In the genomic region with DNA sequence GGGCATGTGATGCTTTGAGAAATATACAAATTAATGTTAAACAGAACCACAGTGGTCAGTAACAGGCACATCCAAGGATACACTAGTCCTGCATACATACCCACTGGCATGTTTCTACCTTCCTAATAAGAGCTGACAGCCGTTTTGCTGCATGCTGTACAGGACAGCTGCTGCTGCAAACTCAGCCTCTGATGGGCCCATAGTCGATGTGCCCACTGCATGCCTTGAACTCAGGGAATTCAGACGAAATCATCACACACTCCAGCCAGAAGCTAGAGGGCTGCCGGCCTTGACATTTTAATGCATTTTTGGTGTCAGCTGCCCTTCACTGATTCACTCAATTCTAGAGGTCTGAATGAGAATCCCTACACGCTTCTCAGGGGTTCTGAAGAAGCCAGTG, we compare ENCODE assay signal across 22 cellular contexts. TPM values are rescaled to one million over a fixed set of nuclear protein-coding genes. Genes with fewer than 3 reads are reported as not detected.
DNase-seq lines count a peak whose midpoint lies in the region; ATAC-seq and TF ChIP-seq lines count a peak whose summit lies in the region.
"Had no signal": no experiment of that assay in that cellular context is flagged by ENCODE, and none has a peak within 500 bp of the region (broad histone marks: within the 10 kb centered on the region; RNA-seq: fewer than 3 reads in every experiment).

No MANE protein-coding gene starts in this region.

- H3K4me3 Mint-ChIP-seq in activated CD8-positive, alpha-beta memory T cell treated with anti-CD3 and anti-CD28 coated beads, Interleukin-2, amount 10 ng/mL, durations not matched to agents 7 days and 5 days, result peak overlapping the region; percentile 29
- H3K4me3 Mint-ChIP-seq in T-helper 17 cell, result peak overlapping the region; percentile 21
- H3K4me3 Mint-ChIP-seq in dendritic cell treated with granulocyte-macrophage colony-stimulating factor and Interleukin-4, amounts not matched to agents 40 ng/mL and 50 ng/mL, for 4 days, result no peak overlapping the region
- H3K4me3 Mint-ChIP-seq: GM23338, memory B cell, nephron had no signal

- peaks cover 3 to 49% (median 25%) of the 10 kb centered on the region in 6 donors for H3K4me1 ChIP-seq in spleen

- H3K27ac ChIP-seq in spleen, result peak overlapping the region in 5 of 8 donors; percentile 8 to 71 (median 56)
- H3K27ac ChIP-seq: C4-2B, cardiac muscle cell, Peyer's patch, thyroid gland had no signal

- peaks cover 0 to 81% (median 27%) of the 10 kb centered on the region in 6 donors for H3K36me3 ChIP-seq in spleen

- peaks cover 71% of the 10 kb centered on the region for H3K36me3 Mint-ChIP-seq in activated CD8-positive, alpha-beta memory T cell treated with anti-CD3 and anti-CD28 coated beads, Interleukin-2, amount 10 ng/mL, durations not matched to agents 7 days and 5 days
- H3K36me3 Mint-ChIP-seq in T-helper 17 cell (ENCODE audit: low read depth), result peaks cover 10% of the 10 kb centered on the region
- H3K36me3 Mint-ChIP-seq in dendritic cell treated with granulocyte-macrophage colony-stimulating factor and Interleukin-4, amounts not matched to agents 40 ng/mL and 50 ng/mL, for 4 days (ENCODE audit: low read depth), result peaks cover 97% of the 10 kb centered on the region

- WGBS in spleen, 5 donors, result 75 to 88% (median 82%) methylated on average over 5 of the region's 5 CpGs

- H3K9me3 Mint-ChIP-seq in activated CD8-positive, alpha-beta memory T cell treated with anti-CD3 and anti-CD28 coated beads, Interleukin-2, amount 10 ng/mL, durations not matched to agents 7 days and 5 days (ENCODE audit: low read depth), result no peaks in the 10 kb centered on the region
- no peaks in the 10 kb centered on the region for H3K9me3 Mint-ChIP-seq in dendritic cell treated with granulocyte-macrophage colony-stimulating factor and Interleukin-4, amounts not matched to agents 40 ng/mL and 50 ng/mL, for 4 days
- H3K9me3 Mint-ChIP-seq: GM23338 had no signal

- intact Hi-C loops in dendritic cell treated with granulocyte-macrophage colony-stimulating factor and Interleukin-4, amounts not matched to agents 40 ng/mL and 50 ng/mL, for 4 days (cut with micrococcal nuclease), result no loop called here
- intact Hi-C loops in spleen (cut with DNase I; ENCODE audit: low total_unique reads), result no loop called here

- CTCF ChIA-PET in activated CD8-positive, alpha-beta memory T cell treated with anti-CD3 and anti-CD28 coated beads, Interleukin-2, amount 10 ng/mL, durations not matched to agents 7 days and 5 days (lab: Charles Lee), result interaction anchor here (1.8 kb wide), 1 partner anchor 28 kb away, joined by 6 read pairs; no protein-coding TSS in a partner anchor

- peak; percentile 16 for ATAC-seq in activated CD8-positive, alpha-beta memory T cell treated with anti-CD3 and anti-CD28 coated beads, Interleukin-2, amount 10 ng/mL, durations not matched to agents 7 days and 5 days
- no peak for ATAC-seq in T-helper 17 cell
- ATAC-seq: GM23338 had no signal

- H3K27ac Mint-ChIP-seq in activated CD8-positive, alpha-beta memory T cell treated with anti-CD3 and anti-CD28 coated beads, Interleukin-2, amount 10 ng/mL, durations not matched to agents 7 days and 5 days, result peak overlapping the region; percentile 86
- H3K27ac Mint-ChIP-seq in T-helper 17 cell, result peak overlapping the region; percentile 88
- H3K27ac Mint-ChIP-seq in dendritic cell treated with granulocyte-macrophage colony-stimulating factor and Interleukin-4, amounts not matched to agents 40 ng/mL and 50 ng/mL, for 4 days, result peak overlapping the region; percentile 14
- H3K27ac Mint-ChIP-seq: GM23338, memory B cell, nephron had no signal

- H3K27me3 Mint-ChIP-seq in activated CD8-positive, alpha-beta memory T cell treated with anti-CD3 and anti-CD28 coated beads, Interleukin-2, amount 10 ng/mL, durations not matched to agents 7 days and 5 days, result no peaks in the 10 kb centered on the region
- H3K27me3 Mint-ChIP-seq in T-helper 17 cell, result no peaks in the 10 kb centered on the region
- no peaks in the 10 kb centered on the region for H3K27me3 Mint-ChIP-seq in dendritic cell treated with granulocyte-macrophage colony-stimulating factor and Interleukin-4, amounts not matched to agents 40 ng/mL and 50 ng/mL, for 4 days
- H3K27me3 Mint-ChIP-seq: memory B cell had no signal

- TF ChIP-seq CTCF in spleen (IDR thresholded peaks at IDR 0.05 in 8 of 11, conservative IDR thresholded peaks at IDR 0.05 in 3 of 11), result no peak

- H3K9me3 ChIP-seq in T-helper 17 cell (ENCODE audit: control insufficient read depth, low read length, poor library complexity, severe bottlenecking) (no peaks in the 10 kb centered on the region), spleen (no peaks in the 10 kb centered on the region)
- H3K9me3 ChIP-seq: esophagus squamous epithelium, Peyer's patch, thyroid gland had no signal

- no peak for TF ChIP-seq POLR2A in spleen (IDR thresholded peaks at IDR 0.05)

- H3K4me1 Mint-ChIP-seq in activated CD8-positive, alpha-beta memory T cell treated with anti-CD3 and anti-CD28 coated beads, Interleukin-2, amount 10 ng/mL, durations not matched to agents 7 days and 5 days, result peaks cover 67% of the 10 kb centered on the region
- peaks cover 36% of the 10 kb centered on the region for H3K4me1 Mint-ChIP-seq in T-helper 17 cell
- peaks cover 56% of the 10 kb centered on the region for H3K4me1 Mint-ChIP-seq in dendritic cell treated with granulocyte-macrophage colony-stimulating factor and Interleukin-4, amounts not matched to agents 40 ng/mL and 50 ng/mL, for 4 days (ENCODE audit: low read depth)
- H3K4me1 Mint-ChIP-seq: GM23338 had no signal

- no peak for DNase-seq in activated CD8-positive, alpha-beta memory T cell treated with anti-CD3 and anti-CD28 coated beads, Interleukin-2, amount 10 ng/mL, durations not matched to agents 7 days and 5 days
- DNase-seq in activated CD8-positive, alpha-beta memory T cell treated with anti-CD3 and anti-CD28 coated beads, Interleukin-2, amount 50 U/mL, for 48 hours, result no peak
- DNase-seq in T-helper 17 cell (no peak), spleen (no peak), GM19238 (ENCODE audit: insufficient read length, low spot score) (no peak), KG1 (lab: John Stamatoyannopoulos, UW) (no peak), amniotic stem cell (lab: John Stamatoyannopoulos, UW) (no peak)
- DNase-seq: activated CD4-positive, alpha-beta T cell treated with anti-CD3 and anti-CD28 coated beads for 1 hour; activated T-cell treated with anti-CD3 and anti-CD28 coated beads, Interleukin-2, amount 50 U/mL, for 1 hour; esophagus squamous epithelium; Kasumi-1; kidney glomerular epithelial cell; NCI-H1092 treated with DMSO at 0.1 percent for 48 hours; Peyer's patch; stimulated activated CD8-positive, alpha-beta memory T cell treated with anti-CD3 and anti-CD28 coated beads, Interleukin-4, amount 100 ng/mL, for 48 hours; thyroid gland had no signal

- peak overlapping the region in 1 of 8 donors; percentile 14 for H3K4me3 ChIP-seq in spleen
- H3K4me3 ChIP-seq: cardiac muscle cell, esophagus squamous epithelium, GM23338, Peyer's patch, thyroid gland had no signal

- H3K27me3 ChIP-seq in spleen (replicated peaks in 1 of 7), result no peaks in the 10 kb centered on the region
- H3K27me3 ChIP-seq: cardiac muscle cell, esophagus squamous epithelium, Peyer's patch, thyroid gland had no signal

RNA-seq across cellular contexts. Expression of gene FKBP1A, which starts 29.3 kb away (rescaled TPM):
- total RNA-seq in activated CD8-positive, alpha-beta memory T cell treated with anti-CD3 and anti-CD28 coated beads, Interleukin-2, amount 10 ng/mL, durations not matched to agents 7 days and 5 days, result 100 to 1,000 TPM; 247 to 273 TPM
- 100 to 1,000 TPM in 1 of 2 donors, 10 to 100 TPM in 1; 77.9 to 113 TPM for total RNA-seq in T-helper 17 cell
- 100 to 1,000 TPM; 167 to 338 (median 260) TPM for total RNA-seq in spleen
- polyA plus RNA-seq in spleen, result 100 to 1,000 TPM; 135 to 286 (median 209) TPM

RNA-seq across cellular contexts. Expression of gene SDCBP2, which starts 34.6 kb away (rescaled TPM):
- 1 to 10 TPM; 2.1 to 4.3 TPM for total RNA-seq in activated CD8-positive, alpha-beta memory T cell treated with anti-CD3 and anti-CD28 coated beads, Interleukin-2, amount 10 ng/mL, durations not matched to agents 7 days and 5 days
- total RNA-seq in T-helper 17 cell (1 to 10 TPM; 1.2 to 2.3 TPM), spleen (1 to 10 TPM; 2.1 to 7.1 (median 3.5) TPM)
- polyA plus RNA-seq in spleen, result 1 to 10 TPM; 2.0 to 3.7 (median 3.0) TPM

Comparison
In these comparisons a context has a peak if more than half of its experiments do, and no peak if none do; other contexts are left out.
1. H3K27ac Mint-ChIP-seq: peak in every context shown above with its lines; median percentile 88 in T-helper 17 cell; 86 in activated CD8-positive, alpha-beta memory T cell treated with anti-CD3 and anti-CD28 coated beads, Interleukin-2, amount 10 ng/mL, durations not matched to agents 7 days and 5 days; 14 in dendritic cell treated with granulocyte-macrophage colony-stimulating factor and Interleukin-4, amounts not matched to agents 40 ng/mL and 50 ng/mL, for 4 days.